In genomic region chr3:37964716-37965115, GRCh38 we compare ENCODE assay signal across 25 cellular contexts.
DNase-seq lines count a peak whose midpoint lies in the region; ATAC-seq, FAIRE-seq and TF ChIP-seq lines count a peak whose summit lies in the region.
"Had no signal": no experiment of that assay in that cellular context is flagged by ENCODE, and none has a peak within 500 bp of the region (broad histone marks: within the 10 kb centered on the region; RNA-seq: fewer than 3 reads in every experiment).

No MANE protein-coding gene starts in this region.

- peaks cover 28 to 30% of the 10 kb centered on the region in 2 donors for H3K4me1 ChIP-seq in muscle layer of duodenum (ENCODE audit: control insufficient read depth in 1 of 2, insufficient read depth in 2 of 2, low read length in 2 of 2)

- FAIRE-seq in islet of Langerhans (lab: Jason Lieb, UNC), result peak; percentile 88
- FAIRE-seq: keratinocyte had no signal

- ATAC-seq in GM19452 (IDR thresholded peaks at IDR 0.05; ENCODE audit: unreplicated experiment), result no peak
- ATAC-seq: Panc1 had no signal

- H3K36me3 ChIP-seq in muscle layer of duodenum (ENCODE audit: control insufficient read depth in 1 of 2, insufficient read depth in 2 of 2, low read length in 2 of 2), result peaks cover 0 to 11% of the 10 kb centered on the region in 2 donors
- H3K36me3 ChIP-seq: WERI-Rb-1 had no signal

- DNase-seq in NCI-H526 treated with DMSO at 0.1 percent for 48 hours (lab: John Stamatoyannopoulos, UW) (peak; percentile 5), HPDE6-E6E7 (ENCODE audit: extremely low spot score) (no peak), COR-L47 (lab: John Stamatoyannopoulos, UW) (no peak)
- no peak for DNase-seq in stimulated activated naive CD4-positive, alpha-beta T cell (lab: John Stamatoyannopoulos, UW)
- DNase-seq: activated CD4-positive, alpha-beta T cell treated with anti-CD3 and anti-CD28 coated beads, Interleukin-2, amount 50 U/mL, for 4 hours; activated naive CD4-positive, alpha-beta T cell treated with anti-CD3 and anti-CD28 coated beads for 36 hours; activated T-cell treated with anti-CD3 and anti-CD28 coated beads, Interleukin-2, amount 50 U/mL, for 1 hour; amygdala; DMS79 treated with DMSO at 0.1 percent for 48 hours; erythroblast; foreskin melanocyte; H9; hypothalamus; NCI-H1092 treated with DMSO at 0.1 percent for 48 hours; NCI-H2029 treated with DMSO at 0.1 percent for 48 hours; NCI-H446 treated with DMSO at 0.1 percent for 48 hours; stimulated activated CD8-positive, alpha-beta memory T cell treated with anti-CD3 and anti-CD28 coated beads, Interleukin-4, amount 100 ng/mL, for 48 hours; T-helper 2 cell; WERI-Rb-1 had no signal

- peak overlapping the region in 1 of 2 donors; percentile 4 for H3K4me3 ChIP-seq in muscle layer of duodenum (ENCODE audit: low read depth in 1 of 2, low read length in 2 of 2)

- H3K9me3 ChIP-seq in muscle layer of duodenum (ENCODE audit: control insufficient read depth in 1 of 2, low read length in 2 of 2), result no peaks in the 10 kb centered on the region

- peak overlapping the region; percentile 94 for H3K27ac ChIP-seq in 22Rv1
- peak overlapping the region; percentile 37 for H3K27ac ChIP-seq in muscle layer of duodenum (ENCODE audit: low read length)
- H3K27ac ChIP-seq: WERI-Rb-1 had no signal

- H3K27me3 ChIP-seq in muscle layer of duodenum (ENCODE audit: low read depth, low read length), result no peaks in the 10 kb centered on the region

- no peak for TF ChIP-seq CTCF in 22Rv1 (IDR thresholded peaks at IDR 0.05)
